ENCODE assay signal across 8 cellular contexts in the genomic region with DNA sequence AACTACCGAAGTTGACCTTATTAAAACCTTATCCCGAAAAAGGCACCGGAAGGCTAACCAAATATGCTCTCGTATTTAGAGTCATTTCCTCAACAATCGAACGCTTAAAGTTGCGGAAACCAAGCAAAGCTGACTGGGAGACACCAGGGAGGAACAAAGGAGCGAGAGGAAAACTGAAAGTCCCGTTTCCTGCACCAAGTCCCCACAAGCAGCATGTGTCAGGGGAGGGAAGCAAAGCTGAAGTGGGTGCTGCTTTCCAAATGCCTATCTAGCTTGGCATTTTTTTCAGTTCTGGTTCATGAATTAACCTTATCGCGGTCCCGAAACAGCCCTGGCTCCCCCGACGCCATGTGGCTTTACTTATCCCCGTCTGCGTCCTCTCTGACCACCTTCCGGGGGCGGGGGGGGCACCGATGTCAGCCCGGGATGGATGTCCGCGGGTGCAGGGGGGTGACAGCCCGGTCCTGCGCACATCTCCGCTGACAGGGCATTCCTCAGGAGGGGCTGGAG. TPM values are rescaled to one million over a fixed set of nuclear protein-coding genes. Genes with fewer than 3 reads are reported as not detected.
DNase-seq lines count a peak whose midpoint lies in the region; ATAC-seq and TF ChIP-seq lines count a peak whose summit lies in the region.

No MANE protein-coding gene starts in this region.

- under 1% methylated on average over 25 of the region's 25 CpGs for WGBS in right cardiac atrium

- H3K27me3 Mint-ChIP-seq in progenitor cell of endocrine pancreas = no peaks in the 10 kb centered on the region

- no peaks in the 10 kb centered on the region for H3K27me3 ChIP-seq in right cardiac atrium (ENCODE audit: control insufficient read depth, insufficient read depth)

- H3K4me1 ChIP-seq in right cardiac atrium (ENCODE audit: control insufficient read depth, insufficient read depth, low read length) = peaks cover 10% of the 10 kb centered on the region

- peaks cover 6% of the 10 kb centered on the region for H3K36me3 Mint-ChIP-seq in progenitor cell of endocrine pancreas (ENCODE audit: insufficient read depth)

- peak overlapping the region; percentile 60 for H3K4me3 ChIP-seq in right cardiac atrium (ENCODE audit: low read length)

- DNase-seq in Right ventricle myocardium inferior (ENCODE audit: missing footprints) (no peak), cardiac septum (ENCODE audit: low spot score) (no peak), NAMALWA (ENCODE audit: low spot score) (peak; percentile 26), amniotic stem cell (lab: John Stamatoyannopoulos, UW) (peak; percentile 39), right cardiac atrium (peak; percentile 63 to 87 (median 86)), progenitor cell of endocrine pancreas (ENCODE audit: low spot score, unreplicated experiment) (no peak), DMS79 treated with DMSO at 0.1 percent for 48 hours (lab: John Stamatoyannopoulos, UW) (no peak), DMS79 (lab: John Stamatoyannopoulos, UW) (no peak)

- peak overlapping the region; percentile 58 for H3K4me3 Mint-ChIP-seq in progenitor cell of endocrine pancreas (ENCODE audit: low read depth)

- H3K9me3 ChIP-seq in right cardiac atrium (ENCODE audit: control insufficient read depth, low read length) = no peaks in the 10 kb centered on the region

- peaks cover 72% of the 10 kb centered on the region for H3K4me1 Mint-ChIP-seq in progenitor cell of endocrine pancreas (ENCODE audit: low read depth)

- no peak for TF ChIP-seq CTCF in progenitor cell of endocrine pancreas (IDR thresholded peaks at IDR 0.05; ENCODE audit: unreplicated experiment)

- intact Hi-C loops in Right ventricle myocardium inferior (cut with DNase I) = loop anchor here (2.0 kb wide), 1 partner anchor 44 kb away; the partner anchor contains the start of gene ZNF516
- intact Hi-C loops in cardiac septum (cut with DNase I) = loop anchor here (2.0 to 5.0 kb wide), 2 partner anchors 34 to 40 kb away; no protein-coding TSS in a partner anchor
- intact Hi-C loops in right cardiac atrium (cut with DNase I) = loop anchor here in 1 of 4 donors (5.0 kb wide), 1 partner anchor 41 kb away; no protein-coding TSS in a partner anchor

- H3K27ac ChIP-seq in right cardiac atrium (ENCODE audit: low read length) = peak overlapping the region; percentile 84

- H3K27ac Mint-ChIP-seq in progenitor cell of endocrine pancreas = peak overlapping the region; percentile 91

- peak; percentile 69 for ATAC-seq in Right ventricle myocardium inferior
- peak; percentile 79 to 81 for ATAC-seq in right cardiac atrium

- no peaks in the 10 kb centered on the region for H3K9me3 Mint-ChIP-seq in progenitor cell of endocrine pancreas (ENCODE audit: low read depth)

RNA-seq across cellular contexts. Expression of gene ZNF516, which starts 44.1 kb away (rescaled TPM):
- total RNA-seq in Right ventricle myocardium inferior = 12.3 TPM
- 14.7 TPM for total RNA-seq in cardiac septum
- total RNA-seq in right cardiac atrium = 10 to 100 TPM; 11.0 to 16.2 (median 12.3) TPM
- polyA plus RNA-seq in right cardiac atrium = 4.8 TPM
- total RNA-seq in progenitor cell of endocrine pancreas = 106 and 108 TPM in 2 replicates

Comparison
In these comparisons a context has a peak if more than half of its experiments do, and no peak if none do; other contexts are left out.
1. DNase-seq: peak in NAMALWA (single experiment), amniotic stem cell (single experiment) and right cardiac atrium (3 of 3); none in Right ventricle myocardium inferior (single experiment), cardiac septum (single experiment), progenitor cell of endocrine pancreas (single experiment), DMS79 treated with DMSO at 0.1 percent for 48 hours (single experiment) and DMS79 (single experiment).